19 cellular contexts compared by ENCODE assay signal in the genomic region with DNA sequence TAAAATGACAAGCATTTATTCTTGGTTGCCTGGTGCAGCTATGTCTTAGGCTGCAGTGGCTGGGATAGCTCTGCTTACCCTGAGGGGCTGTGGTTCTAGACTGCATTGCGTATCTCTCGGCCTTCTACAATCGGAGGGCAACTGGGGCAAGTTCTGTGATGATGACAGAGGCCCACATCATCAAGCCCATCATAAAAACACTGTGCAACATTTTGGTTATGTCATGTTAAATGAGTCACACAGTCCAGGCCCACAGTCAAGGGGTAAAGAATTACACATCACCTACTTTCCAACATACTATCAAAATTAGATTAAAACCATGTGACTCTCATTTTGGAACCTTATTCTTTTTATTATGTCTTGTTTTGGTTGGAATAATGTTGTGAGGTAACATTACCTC.
DNase-seq lines count a peak whose midpoint lies in the region; ATAC-seq, FAIRE-seq and TF ChIP-seq lines count a peak whose summit lies in the region.
"Had no signal": no experiment of that assay in that cellular context is flagged by ENCODE, and none has a peak within 500 bp of the region (broad histone marks: within the 10 kb centered on the region; RNA-seq: fewer than 3 reads in every experiment).

No MANE protein-coding gene starts in this region.

- no peak overlapping the region for H2AFZ ChIP-seq in GM23248
- peak overlapping the region; percentile 75 for H2AFZ ChIP-seq in IMR-90 (replicated peaks; ENCODE audit: low read length, poor library complexity)
- H2AFZ ChIP-seq: GM23338 had no signal

- in situ Hi-C loops in GM23248 (cut with MboI) (no loop called here), IMR-90 (cut with MboI; ENCODE audit: low sequenced_read_pairs) (no loop called here)

- H3K27ac ChIP-seq in GM23248 (no peak overlapping the region), IMR-90 (ENCODE audit: insufficient read depth, low read length) (no peak overlapping the region)
- H3K27ac ChIP-seq: C4-2B had no signal

- WGBS in GM23248 (ENCODE audit: low coverage in 1 of 2, low lambda C conversion rate in 2 of 2, missing lambda C conversion rate in 2 of 2), 2 experiments: 71 to 83% methylated on average over 3 of the region's 3 CpGs
- no CpG with 5 or more reads among the region's 3 CpGs for WGBS in IMR-90 (ENCODE audit: extremely low coverage in 2 of 2, insufficient read length in 1 of 2), 2 experiments

- no peaks in the 10 kb centered on the region; the same call in 1 of the 2 replicates for H3K9me1 ChIP-seq in IMR-90 (ENCODE audit: insufficient read depth, low read length)

- no peak overlapping the region; the same call in 1 of the 2 replicates for H3K14ac ChIP-seq in IMR-90 (replicated peaks; ENCODE audit: low read depth, low read length)

- H3K9me3 ChIP-seq in GM23248 (ENCODE audit: low read depth): no peaks in the 10 kb centered on the region
- no peaks in the 10 kb centered on the region for H3K9me3 ChIP-seq in IMR-90 (ENCODE audit: control insufficient read depth, insufficient read depth, low read length)
- no peaks in the 10 kb centered on the region for H3K9me3 ChIP-seq in BE2C

- TF ChIP-seq CTCF in IMR-90 (conservative IDR thresholded peaks at IDR 0.05; ENCODE audit: low read depth, low read length) (no peak), bronchial epithelial cell (IDR thresholded peaks at IDR 0.05; ENCODE audit: insufficient read depth, low read length, severe bottlenecking) (no peak), foreskin fibroblast (IDR thresholded peaks at IDR 0.05; ENCODE audit: low read depth, low read length) (no peak), BE2C (IDR thresholded peaks at IDR 0.05; ENCODE audit: low read depth, low read length) (no peak), CD14-positive monocyte (IDR thresholded peaks at IDR 0.05) (no peak)

- peak; percentile 20 for DNase-seq in GM23248
- DNase-seq in IMR-90: peak; percentile 43
- peak; percentile 56 for DNase-seq in bronchial epithelial cell (ENCODE audit: low read depth)
- peak; percentile 24 to 67 for DNase-seq in foreskin fibroblast
- DNase-seq in BE2C: no peak
- no peak for DNase-seq in CD14-positive monocyte (ENCODE audit: low spot score)
- DNase-seq: CD8-positive, alpha-beta T cell; COR-L47; DMS153; DMS79 treated with DMSO at 0.1 percent for 48 hours; H7 had no signal

- H3K36me3 ChIP-seq in GM23248 (ENCODE audit: low read depth) (no peaks in the 10 kb centered on the region), IMR-90 (ENCODE audit: control insufficient read depth, insufficient read depth, low read length) (no peaks in the 10 kb centered on the region), bronchial epithelial cell (ENCODE audit: control insufficient read depth, insufficient read depth, low read length) (no peaks in the 10 kb centered on the region), BE2C (no peaks in the 10 kb centered on the region)

- H3K36me3 Mint-ChIP-seq in CD14-positive monocyte: no peaks in the 10 kb centered on the region
- H3K36me3 Mint-ChIP-seq: CD8-positive, alpha-beta T cell had no signal

- CTCF ChIA-PET in IMR-90 (lab: Yijun Ruan, JAX): no interaction called here

- no peak overlapping the region for H2AK5ac ChIP-seq in IMR-90 (ENCODE audit: low read depth, low read length)

- no peak overlapping the region for H3K4me3 ChIP-seq in GM23248
- no peak overlapping the region for H3K4me3 ChIP-seq in IMR-90 (ENCODE audit: insufficient read depth, low read depth, low read length)
- no peak overlapping the region for H3K4me3 ChIP-seq in bronchial epithelial cell (ENCODE audit: low read depth, low read length)
- no peak overlapping the region for H3K4me3 ChIP-seq in foreskin fibroblast (ENCODE audit: low read depth in 1 of 2, low read length in 2 of 2)
- H3K4me3 ChIP-seq in BE2C (ENCODE audit: low read depth, low read length): no peak overlapping the region
- H3K4me3 ChIP-seq: GM23338 had no signal

- H3K79me2 ChIP-seq in GM23248 (ENCODE audit: insufficient read depth): no peaks in the 10 kb centered on the region

- H2BK5ac ChIP-seq in IMR-90 (ENCODE audit: low read depth, low read length, poor library complexity, severe bottlenecking): no peak overlapping the region

- no peak overlapping the region for H3K27ac Mint-ChIP-seq in CD14-positive monocyte
- H3K27ac Mint-ChIP-seq: B cell; CD8-positive, alpha-beta T cell; GM23338 had no signal

- dilution Hi-C loops in IMR-90 (cut with HindIII; ENCODE audit: low sequenced_read_pairs, unreplicated experiment): no loop called here

- peaks cover 9% of the 10 kb centered on the region; the same call in 1 of the 2 replicates for H3F3A ChIP-seq in GM23248 (ENCODE audit: insufficient read depth)

- H3K27me3 ChIP-seq in GM23248 (replicated peaks; ENCODE audit: insufficient read depth) (no peaks in the 10 kb centered on the region), IMR-90 (ENCODE audit: control insufficient read depth, insufficient read depth, low read length) (no peaks in the 10 kb centered on the region), bronchial epithelial cell (ENCODE audit: control insufficient read depth, insufficient read depth, low read length) (no peaks in the 10 kb centered on the region), BE2C (no peaks in the 10 kb centered on the region)

- no peak for FAIRE-seq in bronchial epithelial cell (lab: Jason Lieb, UNC)
- FAIRE-seq: A204.1, D721Med, HepG2, HTR-8/SVneo had no signal

- POLR2A ChIA-PET in IMR-90 (lab: Charles Lee; ENCODE audit: unreplicated experiment): no interaction called here

- no peak overlapping the region for H2BK120ac ChIP-seq in IMR-90 (ENCODE audit: low read depth, low read length)

- H2AK9ac ChIP-seq in IMR-90 (replicated peaks; ENCODE audit: low read depth, low read length, poor library complexity): no peak overlapping the region

- H3K79me1 ChIP-seq in IMR-90 (ENCODE audit: low read depth in 1 of 2, low read length in 2 of 2): no peaks in the 10 kb centered on the region

- no peak overlapping the region for H2BK15ac ChIP-seq in IMR-90 (ENCODE audit: low read depth, low read length)

- H3K18ac ChIP-seq in IMR-90 (ENCODE audit: low read depth, low read length): no peak overlapping the region

- H3K56ac ChIP-seq in IMR-90 (ENCODE audit: extremely low read depth, insufficient read depth, low read length): no peak overlapping the region

- TF ChIP-seq RAD21 in IMR-90 (IDR thresholded peaks at IDR 0.05; ENCODE audit: low read length): no peak

- H3K4me1 Mint-ChIP-seq in CD14-positive monocyte: no peaks in the 10 kb centered on the region
- H3K4me1 Mint-ChIP-seq: B cell, GM23338 had no signal

- BruUV-seq in IMR-90 (replicated peaks; lab: Mats Ljungman, UMichigan): no TSS peak

- H3K4me3 Mint-ChIP-seq in CD14-positive monocyte: no peak overlapping the region
- H3K4me3 Mint-ChIP-seq: B cell; CD8-positive, alpha-beta T cell; GM23338 had no signal

- no peak for TF ChIP-seq POLR2A in IMR-90 (IDR thresholded peaks at IDR 0.05; ENCODE audit: low read depth, low read length)

- no peak overlapping the region for H4K8ac ChIP-seq in IMR-90 (ENCODE audit: low read depth in 2 of 2, low read length in 2 of 2)

- peaks cover 0 to 1% (median 0%) of the 10 kb centered on the region in 3 donors for H3K27me3 Mint-ChIP-seq in CD14-positive monocyte (ENCODE audit: low read depth in 3 of 3)
- H3K27me3 Mint-ChIP-seq: B cell had no signal

- H3K23ac ChIP-seq in IMR-90 (ENCODE audit: low read depth, low read length): no peak overlapping the region

- H3K4me1 ChIP-seq in GM23248 (ENCODE audit: insufficient read depth) (no peaks in the 10 kb centered on the region), IMR-90 (ENCODE audit: control insufficient read depth, insufficient read depth, low read length) (peaks cover 5% of the 10 kb centered on the region), BE2C (no peaks in the 10 kb centered on the region; the same call in 1 of the 2 replicates)

- H3K4me2 ChIP-seq in GM23248 (ENCODE audit: unreplicated experiment): no peak overlapping the region
- no peak overlapping the region for H3K4me2 ChIP-seq in IMR-90 (ENCODE audit: low read depth, low read length)
- H3K4me2 ChIP-seq: GM23338 had no signal

- intact Hi-C loops in IMR-90 (cut with micrococcal nuclease): no loop called here
- intact Hi-C loops in CD14-positive monocyte (cut with micrococcal nuclease): no loop called here

- no peak overlapping the region for H4K5ac ChIP-seq in IMR-90 (ENCODE audit: low read depth, low read length)

- H3K9me3 Mint-ChIP-seq in CD14-positive monocyte: peaks cover 2 to 23% (median 19%) of the 10 kb centered on the region in 7 donors
- H3K9me3 Mint-ChIP-seq: CD8-positive, alpha-beta T cell had no signal

- H2BK20ac ChIP-seq in IMR-90 (ENCODE audit: low read depth, low read length): no peak overlapping the region

- no peaks in the 10 kb centered on the region for H3K9me2 ChIP-seq in GM23248 (ENCODE audit: insufficient read depth)

- H4K20me1 ChIP-seq in GM23248 (ENCODE audit: insufficient read depth) (no peaks in the 10 kb centered on the region), IMR-90 (ENCODE audit: insufficient read depth, low read length) (no peaks in the 10 kb centered on the region)

- H3K4ac ChIP-seq in IMR-90 (ENCODE audit: low read depth, low read length): no peak overlapping the region

- ATAC-seq in IMR-90 (ENCODE audit: low read depth): no peak
- no peak for ATAC-seq in HG03460 (IDR thresholded peaks at IDR 0.05; ENCODE audit: unreplicated experiment)
- ATAC-seq: CD8-positive, alpha-beta T cell; GM23338; HepG2 had no signal

- no peak overlapping the region for H3K9ac ChIP-seq in GM23248
- no peak overlapping the region for H3K9ac ChIP-seq in IMR-90 (ENCODE audit: low read depth, low read length)

- H4K91ac ChIP-seq in IMR-90 (ENCODE audit: insufficient read depth, low read depth, low read length): no peak overlapping the region

TF ChIP-seq in IMR-90, 13 proteins besides CTCF, POLR2A, EP300 and RAD21:
- TF ChIP-seq RCOR1 (IDR thresholded peaks at IDR 0.05; ENCODE audit: insufficient replicate concordance, low read length) (no peak), MXI1 (IDR thresholded peaks at IDR 0.05; ENCODE audit: borderline replicate concordance, low read depth, low read length) (no peak), CEBPB (IDR thresholded peaks at IDR 0.05; ENCODE audit: low read depth, low read length) (peak; percentile 6; the same call in 1 of the 2 replicates), MAZ (IDR thresholded peaks at IDR 0.05; ENCODE audit: borderline replicate concordance, low read depth, low read length) (no peak)
- TF ChIP-seq, protein P1, sequence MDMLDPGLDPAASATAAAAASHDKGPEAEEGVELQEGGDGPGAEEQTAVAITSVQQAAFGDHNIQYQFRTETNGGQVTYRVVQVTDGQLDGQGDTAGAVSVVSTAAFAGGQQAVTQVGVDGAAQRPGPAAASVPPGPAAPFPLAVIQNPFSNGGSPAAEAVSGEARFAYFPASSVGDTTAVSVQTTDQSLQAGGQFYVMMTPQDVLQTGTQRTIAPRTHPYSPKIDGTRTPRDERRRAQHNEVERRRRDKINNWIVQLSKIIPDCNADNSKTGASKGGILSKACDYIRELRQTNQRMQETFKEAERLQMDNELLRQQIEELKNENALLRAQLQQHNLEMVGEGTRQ (IDR thresholded peaks at IDR 0.05; ENCODE audit: low read depth, low read length): no peak
TF ChIP-seq in IMR-90: peak in this region for 1.

Comparison
In these comparisons a context has a peak if more than half of its experiments do, and no peak if none do; other contexts are left out.
1. DNase-seq: peak in GM23248 (single experiment), IMR-90 (single experiment), bronchial epithelial cell (single experiment) and foreskin fibroblast (2 of 2); none in BE2C (single experiment) and CD14-positive monocyte (single experiment).